19 cellular contexts compared by ENCODE assay signal in genomic region chr12:40141996-40142395, GRCh38. TPM values are rescaled to one million over a fixed set of nuclear protein-coding genes. Genes with fewer than 3 reads are reported as not detected.
A peak's percentile ranks its signal among the peaks of the same experiment; 100 is the strongest.
DNase-seq lines count a peak whose midpoint lies in the region; FAIRE-seq and TF ChIP-seq lines count a peak whose summit lies in the region.
"Had no signal": no experiment of that assay in that cellular context is flagged by ENCODE, and none has a peak within 500 bp of the region (broad histone marks: within the 10 kb centered on the region; RNA-seq: fewer than 3 reads in every experiment).

No MANE protein-coding gene starts in this region.

- H4K12ac ChIP-seq in trophoblast cell (ENCODE audit: low read depth, low read length) = no peak overlapping the region

- H2BK120ac ChIP-seq in trophoblast cell (ENCODE audit: insufficient read depth, low read length, poor library complexity) = no peak overlapping the region

- no peaks in the 10 kb centered on the region for H3K79me2 ChIP-seq in trophoblast cell (ENCODE audit: control insufficient read depth, insufficient read depth, low read length, poor library complexity)

- no peak overlapping the region for H3K4me2 ChIP-seq in trophoblast cell (ENCODE audit: low read length)
- H3K4me2 ChIP-seq: SK-N-SH had no signal

- H2BK5ac ChIP-seq in trophoblast cell (ENCODE audit: low read depth, low read length, poor library complexity) = no peak overlapping the region

- no CpG with 5 or more reads among the region's 2 CpGs for WGBS in trophoblast cell (ENCODE audit: extremely low coverage, insufficient coverage, insufficient read length)

- no peak overlapping the region for H3K4me3 ChIP-seq in trophoblast cell (ENCODE audit: low read depth, low read length)
- H3K4me3 ChIP-seq: GM23248, Peyer's patch had no signal

- no peak overlapping the region for H4K91ac ChIP-seq in trophoblast cell (ENCODE audit: low read depth, low read length)

- H3K18ac ChIP-seq in trophoblast cell (ENCODE audit: low read length) = no peak overlapping the region

- H4K8ac ChIP-seq in trophoblast cell (ENCODE audit: low read depth, low read length) = no peak overlapping the region

- H3K4ac ChIP-seq in trophoblast cell (ENCODE audit: low read depth, low read length) = no peak overlapping the region

- no peak overlapping the region for H3K9ac ChIP-seq in trophoblast cell (ENCODE audit: low read length)
- H3K9ac ChIP-seq: GM23248, SK-N-SH had no signal

- H2AFZ ChIP-seq in trophoblast cell (ENCODE audit: insufficient read depth, low read length, poor library complexity) = no peak overlapping the region
- H2AFZ ChIP-seq: GM23248 had no signal

- no peaks in the 10 kb centered on the region for H3K79me1 ChIP-seq in trophoblast cell (ENCODE audit: low read length)

- no peaks in the 10 kb centered on the region for H3K27me3 ChIP-seq in trophoblast cell (ENCODE audit: insufficient read depth, low read length)
- H3K27me3 ChIP-seq: Peyer's patch had no signal

- H2AK5ac ChIP-seq in trophoblast cell (ENCODE audit: low read length) = no peak overlapping the region

- no peaks in the 10 kb centered on the region for H3K36me3 ChIP-seq in trophoblast cell (ENCODE audit: control insufficient read depth in 1 of 2, insufficient read depth in 2 of 2, low read length in 2 of 2)
- H3K36me3 ChIP-seq: Peyer's patch had no signal

- no peaks in the 10 kb centered on the region for H3K9me3 ChIP-seq in trophoblast cell (ENCODE audit: insufficient read depth, low read depth, low read length)
- H3K9me3 ChIP-seq: Peyer's patch, SK-N-SH had no signal

- H3K14ac ChIP-seq in trophoblast cell (ENCODE audit: low read length) = no peak overlapping the region

- H2BK12ac ChIP-seq in trophoblast cell (ENCODE audit: low read length) = no peak overlapping the region

- no peak for TF ChIP-seq POLR2A in GM12891 (IDR thresholded peaks at IDR 0.05; ENCODE audit: low read depth, low read length)

- H3K23ac ChIP-seq in trophoblast cell (ENCODE audit: low read length) = no peak overlapping the region

- DNase-seq in HT1080 (ENCODE audit: low read depth) (peak; percentile 40), astrocyte of the hippocampus (ENCODE audit: low read depth, low spot score) (peak; percentile 5), glomerular visceral epithelial cell (ENCODE audit: extremely low spot score) (peak; percentile 13), trophoblast cell (peak; percentile 3 to 54), NCI-H1105 treated with DMSO at 0.1 percent for 48 hours (lab: John Stamatoyannopoulos, UW) (no peak), COLO829 (ENCODE audit: low spot score) (no peak), GM12891 (ENCODE audit: insufficient read length, low spot score) (no peak), NCI-H2196 (lab: John Stamatoyannopoulos, UW; ENCODE audit: unreplicated experiment) (no peak)
- DNase-seq: GDM1, GM23248, KBM-7, MV-4-11, NCI-H1436 treated with DMSO at 0.1 percent for 48 hours, NCI-H2029 treated with DMSO at 0.1 percent for 48 hours, NCI-H2171 treated with DMSO at 0.1 percent for 48 hours, Peyer's patch, SHP77, SK-N-SH had no signal

- no peak overlapping the region for H3K27ac ChIP-seq in trophoblast cell (ENCODE audit: low read depth, low read length)
- H3K27ac ChIP-seq: GM23248, Peyer's patch had no signal

- H3K4me1 ChIP-seq in trophoblast cell (ENCODE audit: control insufficient read depth in 1 of 2, insufficient read depth in 2 of 2, low read length in 2 of 2) = no peaks in the 10 kb centered on the region
- H3K4me1 ChIP-seq: Peyer's patch had no signal

- no peak for FAIRE-seq in GM12891 (lab: Jason Lieb, UNC)
- FAIRE-seq: HepG2 had no signal

TF ChIP-seq in GM12891, 5 proteins besides CTCF, POLR2A, EP300 and RAD21:
- TF ChIP-seq POLR2AphosphoS5 (IDR thresholded peaks at IDR 0.05; ENCODE audit: low read depth, low read length) = no peak
- no peak for TF ChIP-seq PAX5 (IDR thresholded peaks at IDR 0.05; ENCODE audit: insufficient read depth, low read length, severe bottlenecking)
- no peak for TF ChIP-seq SPI1 (IDR thresholded peaks at IDR 0.05; ENCODE audit: low read depth, low read length)
- TF ChIP-seq POU2F2 (IDR thresholded peaks at IDR 0.05; ENCODE audit: low read depth, low read length) = no peak

RNA-seq across cellular contexts. Expression of gene SLC2A13, which starts 36.1 kb away (rescaled TPM):
- 6.4 and 6.9 TPM in 2 replicates for total RNA-seq in HT1080 (2014; rRNA removed; shearing (Covaris generic))
- polyA plus RNA-seq in HT1080 (2015; cell fraction: cytosol; rRNA removed) = 5.0 and 6.6 TPM in 2 replicates
- polyA plus RNA-seq in HT1080 (2015; cell fraction: nucleus; rRNA removed) = 8.7 and 9.3 TPM in 2 replicates
- polyA plus RNA-seq in trophoblast cell (2013) = 4.9 and 5.4 TPM in 2 replicates
- 0.10 TPM for polyA plus RNA-seq in GM12891 (2012; ENCODE audit: low read depth, missing spikeins)

Comparison
In these comparisons a context has a peak if more than half of its experiments do, and no peak if none do; other contexts are left out.
1. DNase-seq: peak in HT1080 (single experiment), astrocyte of the hippocampus (single experiment), glomerular visceral epithelial cell (single experiment) and trophoblast cell (2 of 2); none in NCI-H1105 treated with DMSO at 0.1 percent for 48 hours (single experiment), COLO829 (single experiment), GM12891 (single experiment) and NCI-H2196 (single experiment).